1 cellular context compared by ENCODE assay signal in genomic region chr5:102755691-102756371, GRCh38.
TF ChIP-seq lines count a peak whose summit lies in the region.

No MANE protein-coding gene starts in this region.

TF ChIP-seq in HepG2, 621 proteins besides CTCF, POLR2A, EP300 and RAD21 (continued from another document):
- TF ChIP-seq HMGXB4 (CRISPR knock-in tag; IDR thresholded peaks at IDR 0.05; ENCODE audit: borderline replicate concordance in 1 of 2, low read depth in 1 of 2), result peak in 1 of 2 experiments; percentile 21; a peak in 2 of 4 replicates
- no peak for TF ChIP-seq YY1 (IDR thresholded peaks at IDR 0.05; ENCODE audit: insufficient read depth, insufficient replicate concordance, low read depth, low read length)
- no peak for TF ChIP-seq ZNF17 (CRISPR knock-in tag; IDR thresholded peaks at IDR 0.05)
- peak; percentile 82 for TF ChIP-seq ZBTB21 (CRISPR knock-in tag; IDR thresholded peaks at IDR 0.05)
- TF ChIP-seq HOMEZ (CRISPR knock-in tag; IDR thresholded peaks at IDR 0.05; ENCODE audit: low read depth), result 0 out of 2 replicates have a peak, but pooled peaks have one; percentile 38
- TF ChIP-seq TIGD3 (CRISPR knock-in tag; IDR thresholded peaks at IDR 0.05; ENCODE audit: borderline replicate concordance), result no peak
- TF ChIP-seq MED1 (CRISPR knock-in tag; IDR thresholded peaks at IDR 0.05), result peak; percentile 43; the same call in 1 of the 2 replicates
- peak; percentile 46; the same call in 1 of the 2 replicates for TF ChIP-seq ETV5 (CRISPR knock-in tag; IDR thresholded peaks at IDR 0.05; ENCODE audit: borderline replicate concordance)
- TF ChIP-seq FOXC1 (CRISPR knock-in tag; IDR thresholded peaks at IDR 0.05; ENCODE audit: borderline replicate concordance), result no peak
- 0 out of 2 replicates have a peak, but pooled peaks have one; percentile 30 for TF ChIP-seq SIN3A (IDR thresholded peaks at IDR 0.05; ENCODE audit: borderline replicate concordance, low read depth, low read length)
- TF ChIP-seq BHLHE40 (IDR thresholded peaks at IDR 0.05; ENCODE audit: low read length), result peak; percentile 69
- TF ChIP-seq ZNF670 (CRISPR knock-in tag; IDR thresholded peaks at IDR 0.05; ENCODE audit: borderline replicate concordance), result 0 out of 2 replicates have a peak, but pooled peaks have one; percentile 27
- 0 out of 2 replicates have a peak, but pooled peaks have one; percentile 20 for TF ChIP-seq ZNF598 (CRISPR knock-in tag; IDR thresholded peaks at IDR 0.05; ENCODE audit: borderline replicate concordance)
- 0 out of 2 replicates have a peak, but pooled peaks have one; percentile 23 for TF ChIP-seq ZNF891 (CRISPR knock-in tag; IDR thresholded peaks at IDR 0.05)
- TF ChIP-seq ZBTB20 (CRISPR knock-in tag; IDR thresholded peaks at IDR 0.05; ENCODE audit: borderline replicate concordance, low read depth), result no peak
- peak; percentile 71 for TF ChIP-seq FOSL2 (CRISPR knock-in tag; IDR thresholded peaks at IDR 0.05)
- TF ChIP-seq ZNF792 (CRISPR knock-in tag; IDR thresholded peaks at IDR 0.05), result peak; percentile 55; the same call in 1 of the 2 replicates
- TF ChIP-seq ARID2 (CRISPR knock-in tag; IDR thresholded peaks at IDR 0.05; ENCODE audit: borderline replicate concordance), result 0 out of 2 replicates have a peak, but pooled peaks have one; percentile 24
- TF ChIP-seq SMAD1 (CRISPR knock-in tag; IDR thresholded peaks at IDR 0.05; ENCODE audit: borderline replicate concordance, low read depth), result 0 out of 2 replicates have a peak, but pooled peaks have one; percentile 34
- peak; percentile 16; the same call in 1 of the 3 replicates for TF ChIP-seq MXI1 (IDR thresholded peaks at IDR 0.05; ENCODE audit: borderline replicate concordance, low read depth, low read length)
- peak; percentile 57; the same call in 1 of the 2 replicates for TF ChIP-seq PAXIP1 (CRISPR knock-in tag; conservative IDR thresholded peaks at IDR 0.05)
- TF ChIP-seq MEIS1 (CRISPR knock-in tag; IDR thresholded peaks at IDR 0.05; ENCODE audit: borderline replicate concordance), result peak; percentile 70; the same call in 1 of the 2 replicates
- TF ChIP-seq SP4 (CRISPR knock-in tag; IDR thresholded peaks at IDR 0.05), result peak; percentile 61; the same call in 1 of the 2 replicates
- TF ChIP-seq CREB1 (IDR thresholded peaks at IDR 0.05), result 0 out of 2 replicates have a peak, but pooled peaks have one; percentile 27
- peak; percentile 54 for TF ChIP-seq CREB1 (CRISPR knock-in tag; IDR thresholded peaks at IDR 0.05)
- peak; percentile 29; the same call in 1 of the 2 replicates for TF ChIP-seq KDM2A (CRISPR knock-in tag; IDR thresholded peaks at IDR 0.05; ENCODE audit: borderline replicate concordance, low read depth)
